In genomic region chr6:33201935-33202334, GRCh38 we compare ENCODE assay signal across 9 cellular contexts. TPM values are rescaled to one million over a fixed set of nuclear protein-coding genes. Genes with fewer than 3 reads are reported as not detected.
A peak's percentile ranks its signal among the peaks of the same experiment; 100 is the strongest.
DNase-seq lines count a peak whose midpoint lies in the region; ATAC-seq and TF ChIP-seq lines count a peak whose summit lies in the region.
"Had no signal": no experiment of that assay in that cellular context is flagged by ENCODE, and none has a peak within 500 bp of the region (broad histone marks: within the 10 kb centered on the region; RNA-seq: fewer than 3 reads in every experiment).

No MANE protein-coding gene starts in this region.

- POLR2A ChIA-PET in activated naive CD8-positive, alpha-beta T cell treated with anti-CD3 and anti-CD28 coated beads, Interleukin-2, amount 10 ng/mL, durations not matched to agents 7 days and 5 days (lab: Charles Lee): no interaction called here

- H3K27ac ChIP-seq in liver (ENCODE audit: low read depth in 1 of 2, low read length in 2 of 2) (no peak overlapping the region), thoracic aorta (no peak overlapping the region)

- no peaks in the 10 kb centered on the region for H3K9me3 Mint-ChIP-seq in activated CD8-positive, alpha-beta memory T cell treated with anti-CD3 and anti-CD28 coated beads, Interleukin-2, amount 10 ng/mL, durations not matched to agents 7 days and 5 days (ENCODE audit: low read depth)
- no peaks in the 10 kb centered on the region for H3K9me3 Mint-ChIP-seq in activated naive CD8-positive, alpha-beta T cell treated with anti-CD3 and anti-CD28 coated beads, Interleukin-2, amount 10 ng/mL, durations not matched to agents 7 days and 5 days

- no peak overlapping the region for H3K9ac ChIP-seq in liver (ENCODE audit: low read depth in 1 of 2, low read length in 2 of 2)

- WGBS in liver: 88% methylated on average over 6 of the region's 6 CpGs

- no peak for ATAC-seq in activated CD8-positive, alpha-beta memory T cell treated with anti-CD3 and anti-CD28 coated beads, Interleukin-2, amount 10 ng/mL, durations not matched to agents 7 days and 5 days
- ATAC-seq in activated naive CD8-positive, alpha-beta T cell treated with anti-CD3 and anti-CD28 coated beads, Interleukin-2, amount 10 ng/mL, durations not matched to agents 7 days and 5 days (ENCODE audit: low read depth): no peak
- no peak for ATAC-seq in thoracic aorta (ENCODE audit: insufficient number of reproducible peaks, low FRiP score, low read depth)
- no peak for ATAC-seq in GM19463 (IDR thresholded peaks at IDR 0.05; ENCODE audit: unreplicated experiment)

- peak overlapping the region; percentile 76 to 82 (median 81) for H3K4me3 ChIP-seq in liver (ENCODE audit: low read depth in 1 of 3, low read length in 3 of 3)
- H3K4me3 ChIP-seq in thoracic aorta: peak overlapping the region; percentile 99

- H3K9me3 ChIP-seq in liver (ENCODE audit: control insufficient read depth in 4 of 4, low read length in 3 of 4) (no peaks in the 10 kb centered on the region), thoracic aorta (no peaks in the 10 kb centered on the region)

- peaks cover 79% of the 10 kb centered on the region for H3K4me1 Mint-ChIP-seq in activated CD8-positive, alpha-beta memory T cell treated with anti-CD3 and anti-CD28 coated beads, Interleukin-2, amount 10 ng/mL, durations not matched to agents 7 days and 5 days
- peaks cover 57% of the 10 kb centered on the region for H3K4me1 Mint-ChIP-seq in activated naive CD8-positive, alpha-beta T cell treated with anti-CD3 and anti-CD28 coated beads, Interleukin-2, amount 10 ng/mL, durations not matched to agents 7 days and 5 days

- CTCF ChIA-PET in activated CD8-positive, alpha-beta memory T cell treated with anti-CD3 and anti-CD28 coated beads, Interleukin-2, amount 10 ng/mL, durations not matched to agents 7 days and 5 days (lab: Charles Lee): no interaction called here

- H3K27me3 ChIP-seq in liver (ENCODE audit: control insufficient read depth in 4 of 4, insufficient read depth in 4 of 4, low read length in 3 of 4) (no peaks in the 10 kb centered on the region), thoracic aorta (replicated peaks; ENCODE audit: insufficient read depth) (no peaks in the 10 kb centered on the region)

- no peaks in the 10 kb centered on the region for H3K27me3 Mint-ChIP-seq in activated CD8-positive, alpha-beta memory T cell treated with anti-CD3 and anti-CD28 coated beads, Interleukin-2, amount 10 ng/mL, durations not matched to agents 7 days and 5 days
- H3K27me3 Mint-ChIP-seq in activated naive CD8-positive, alpha-beta T cell treated with anti-CD3 and anti-CD28 coated beads, Interleukin-2, amount 10 ng/mL, durations not matched to agents 7 days and 5 days: no peaks in the 10 kb centered on the region

- H3K4me1 ChIP-seq in liver (ENCODE audit: control insufficient read depth in 4 of 4, insufficient read depth in 4 of 4, low read length in 3 of 4): peaks cover 11 to 70% (median 56%) of the 10 kb centered on the region in 4 donors
- peaks cover 29 to 57% of the 10 kb centered on the region in 2 donors for H3K4me1 ChIP-seq in thoracic aorta (ENCODE audit: control insufficient read depth in 1 of 2, low read depth in 2 of 2)

- no peak for TF ChIP-seq CTCF in liver (IDR thresholded peaks at IDR 0.05; ENCODE audit: low read depth, low read length, missing input control)
- no peak for TF ChIP-seq CTCF in thoracic aorta (IDR thresholded peaks at IDR 0.05)

- peak overlapping the region; percentile 99 for H3K4me3 Mint-ChIP-seq in activated CD8-positive, alpha-beta memory T cell treated with anti-CD3 and anti-CD28 coated beads, Interleukin-2, amount 10 ng/mL, durations not matched to agents 7 days and 5 days
- peak overlapping the region; percentile 96 for H3K4me3 Mint-ChIP-seq in activated naive CD8-positive, alpha-beta T cell treated with anti-CD3 and anti-CD28 coated beads, Interleukin-2, amount 10 ng/mL, durations not matched to agents 7 days and 5 days

- H3K36me3 Mint-ChIP-seq in activated CD8-positive, alpha-beta memory T cell treated with anti-CD3 and anti-CD28 coated beads, Interleukin-2, amount 10 ng/mL, durations not matched to agents 7 days and 5 days: peaks cover 28% of the 10 kb centered on the region
- peaks cover 23% of the 10 kb centered on the region for H3K36me3 Mint-ChIP-seq in activated naive CD8-positive, alpha-beta T cell treated with anti-CD3 and anti-CD28 coated beads, Interleukin-2, amount 10 ng/mL, durations not matched to agents 7 days and 5 days

- TF ChIP-seq RAD21 in liver (IDR thresholded peaks at IDR 0.05): no peak

- no peak for DNase-seq in activated CD8-positive, alpha-beta memory T cell treated with anti-CD3 and anti-CD28 coated beads, Interleukin-2, amount 10 ng/mL, durations not matched to agents 7 days and 5 days
- no peak for DNase-seq in activated CD8-positive, alpha-beta memory T cell treated with anti-CD3 and anti-CD28 coated beads, Interleukin-2, amount 50 U/mL, for 48 hours
- no peak for DNase-seq in activated naive CD8-positive, alpha-beta T cell treated with anti-CD3 and anti-CD28 coated beads, Interleukin-2, amount 10 ng/mL, durations not matched to agents 7 days and 5 days
- DNase-seq in thoracic aorta (ENCODE audit: low spot score) (no peak), NCI-H748 treated with DMSO at 0.1 percent for 48 hours (lab: John Stamatoyannopoulos, UW) (no peak), SW 1271 (lab: John Stamatoyannopoulos, UW) (no peak)
- DNase-seq: effector CD4-positive, alpha-beta T cell had no signal

- peaks cover 3 to 24% (median 16%) of the 10 kb centered on the region in 4 donors for H3K36me3 ChIP-seq in liver (ENCODE audit: control insufficient read depth in 4 of 4, insufficient read depth in 3 of 4, low read depth in 1 of 4, low read length in 3 of 4)
- peaks cover 19% of the 10 kb centered on the region for H3K36me3 ChIP-seq in thoracic aorta

- H3K27ac Mint-ChIP-seq in activated CD8-positive, alpha-beta memory T cell treated with anti-CD3 and anti-CD28 coated beads, Interleukin-2, amount 10 ng/mL, durations not matched to agents 7 days and 5 days: peak overlapping the region; percentile 97
- peak overlapping the region; percentile 96 for H3K27ac Mint-ChIP-seq in activated naive CD8-positive, alpha-beta T cell treated with anti-CD3 and anti-CD28 coated beads, Interleukin-2, amount 10 ng/mL, durations not matched to agents 7 days and 5 days

TF ChIP-seq in liver, 16 proteins besides CTCF, POLR2A, EP300 and RAD21 (continues in another document):
- TF ChIP-seq TAF1 (conservative IDR thresholded peaks at IDR 0.05): no peak
- no peak for TF ChIP-seq RXRA (IDR thresholded peaks at IDR 0.05)
- TF ChIP-seq JUND (IDR thresholded peaks at IDR 0.05): no peak
- TF ChIP-seq ZBTB33 (IDR thresholded peaks at IDR 0.05): no peak

RNA-seq across cellular contexts. Expression of gene SLC39A7, which starts 1.3 kb away (rescaled TPM):
- 10 to 100 TPM; 50.1 to 63.9 TPM for total RNA-seq in activated CD8-positive, alpha-beta memory T cell treated with anti-CD3 and anti-CD28 coated beads, Interleukin-2, amount 10 ng/mL, durations not matched to agents 7 days and 5 days
- total RNA-seq in activated naive CD8-positive, alpha-beta T cell treated with anti-CD3 and anti-CD28 coated beads, Interleukin-2, amount 10 ng/mL, durations not matched to agents 7 days and 5 days: 10 to 100 TPM; 41.7 to 44.8 TPM
- total RNA-seq in liver (100 to 1,000 TPM in 1 of 2 donors, 10 to 100 TPM in 1; 45.0 to 112 TPM), thoracic aorta (100 to 1,000 TPM in 1 of 2 donors, 10 to 100 TPM in 1; 71.3 to 106 TPM)
- polyA plus RNA-seq in liver: 10 to 100 TPM in 1 of 2 donors, 1 to 10 TPM in 1; 8.9 to 97.3 TPM

RNA-seq across cellular contexts. Expression of gene RXRB, which starts 1.5 kb away (rescaled TPM):
- 10 to 100 TPM; 36.0 to 38.9 TPM for total RNA-seq in activated CD8-positive, alpha-beta memory T cell treated with anti-CD3 and anti-CD28 coated beads, Interleukin-2, amount 10 ng/mL, durations not matched to agents 7 days and 5 days
- 10 to 100 TPM; 54.6 to 60.0 TPM for total RNA-seq in activated naive CD8-positive, alpha-beta T cell treated with anti-CD3 and anti-CD28 coated beads, Interleukin-2, amount 10 ng/mL, durations not matched to agents 7 days and 5 days
- total RNA-seq in liver: 10 to 100 TPM in 1 of 2 donors, 1 to 10 TPM in 1; 9.5 to 19.4 TPM
- polyA plus RNA-seq in liver: 10 to 100 TPM in 1 of 2 donors, 1 to 10 TPM in 1; 7.7 to 13.9 TPM
- total RNA-seq in thoracic aorta: 10 to 100 TPM; 38.7 to 47.2 TPM

RNA-seq across cellular contexts. Expression of gene HSD17B8, which starts 2.5 kb away (rescaled TPM):
- 10 to 100 TPM; 18.6 to 20.9 TPM for total RNA-seq in activated CD8-positive, alpha-beta memory T cell treated with anti-CD3 and anti-CD28 coated beads, Interleukin-2, amount 10 ng/mL, durations not matched to agents 7 days and 5 days
- 10 to 100 TPM; 21.1 to 21.8 TPM for total RNA-seq in activated naive CD8-positive, alpha-beta T cell treated with anti-CD3 and anti-CD28 coated beads, Interleukin-2, amount 10 ng/mL, durations not matched to agents 7 days and 5 days
- total RNA-seq in liver (10 to 100 TPM; 24.5 to 31.2 TPM), thoracic aorta (10 to 100 TPM in 1 of 2 donors, 1 to 10 TPM in 1; 4.0 to 15.0 TPM)
- polyA plus RNA-seq in liver: 10 to 100 TPM; 43.7 to 52.3 TPM

RNA-seq across cellular contexts. Expression of gene RING1, which starts 6.4 kb away (rescaled TPM):
- total RNA-seq in activated CD8-positive, alpha-beta memory T cell treated with anti-CD3 and anti-CD28 coated beads, Interleukin-2, amount 10 ng/mL, durations not matched to agents 7 days and 5 days: 10 to 100 TPM; 32.6 to 37.8 TPM
- total RNA-seq in activated naive CD8-positive, alpha-beta T cell treated with anti-CD3 and anti-CD28 coated beads, Interleukin-2, amount 10 ng/mL, durations not matched to agents 7 days and 5 days: 10 to 100 TPM; 41.2 to 41.8 TPM
- 10 to 100 TPM; 11.5 to 19.7 TPM for total RNA-seq in liver
- 10 to 100 TPM in 1 of 2 donors, 1 to 10 TPM in 1; 4.4 to 18.4 TPM for polyA plus RNA-seq in liver
- 10 to 100 TPM; 13.2 to 17.3 TPM for total RNA-seq in thoracic aorta

RNA-seq across cellular contexts. Expression of gene COL11A2, which starts 9.7 kb away (rescaled TPM):
- total RNA-seq in activated CD8-positive, alpha-beta memory T cell treated with anti-CD3 and anti-CD28 coated beads, Interleukin-2, amount 10 ng/mL, durations not matched to agents 7 days and 5 days: under 1 TPM; 0.77 to 0.79 TPM
- 1 to 10 TPM in 1 of 2 experiments, under 1 TPM in 1; 1.00 to 1.1 TPM for total RNA-seq in activated naive CD8-positive, alpha-beta T cell treated with anti-CD3 and anti-CD28 coated beads, Interleukin-2, amount 10 ng/mL, durations not matched to agents 7 days and 5 days
- total RNA-seq in liver (under 1 TPM; 0.19 to 0.59 TPM), thoracic aorta (1 to 10 TPM; 1.9 to 3.4 TPM)
- polyA plus RNA-seq in liver: under 1 TPM; 0.15 to 0.36 TPM
